ENCODE assay signal across 25 cellular contexts in the genomic region with DNA sequence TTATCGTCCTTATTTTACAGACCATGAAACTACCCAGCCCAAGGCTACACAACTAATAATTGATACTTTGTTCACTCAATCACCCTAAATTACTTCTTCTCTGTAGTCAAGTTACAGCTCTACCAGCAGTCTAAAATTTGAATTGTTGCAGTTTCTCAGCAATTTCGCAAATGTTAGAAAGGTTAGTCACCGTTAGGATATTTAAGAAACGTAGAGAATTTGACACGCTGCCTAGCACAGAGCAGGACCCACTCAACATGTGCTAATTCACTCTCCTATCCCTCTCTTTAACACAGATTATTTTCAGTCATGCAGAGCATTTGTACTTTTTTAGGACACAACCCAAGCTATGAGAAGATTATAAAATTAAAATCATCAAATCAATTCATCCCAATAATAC.
A peak's percentile ranks its signal among the peaks of the same experiment; 100 is the strongest.
DNase-seq lines count a peak whose midpoint lies in the region; ATAC-seq and TF ChIP-seq lines count a peak whose summit lies in the region.
"Had no signal": no experiment of that assay in that cellular context is flagged by ENCODE, and none has a peak within 500 bp of the region (broad histone marks: within the 10 kb centered on the region; RNA-seq: fewer than 3 reads in every experiment).

No MANE protein-coding gene starts in this region.

- no peak for ATAC-seq in GM19397 (IDR thresholded peaks at IDR 0.05; ENCODE audit: unreplicated experiment)
- ATAC-seq in stimulated activated memory B cell treated with anti-CD40 and anti-IgM and Interleukin-4, amounts not matched to agents 10 μg/mL and 1 μg/mL and 100 μg/mL, for 72 hours, result no peak
- ATAC-seq: natural killer cell treated with Interleukin-12 subunit alpha and Interleukin-12 subunit beta and Interleukin-15 and Interleukin-18, amount 100 ng/mL, for 72 hours had no signal

- H3K27me3 Mint-ChIP-seq in chondrocyte (ENCODE audit: low read depth) (no peaks in the 10 kb centered on the region), nephron progenitor cell (ENCODE audit: low read depth, poor library complexity) (no peaks in the 10 kb centered on the region)
- no peaks in the 10 kb centered on the region for H3K27me3 Mint-ChIP-seq in stimulated activated memory B cell treated with anti-CD40 and anti-IgM and Interleukin-4, amounts not matched to agents 10 μg/mL and 1 μg/mL and 100 μg/mL, for 72 hours
- H3K27me3 Mint-ChIP-seq: activated naive CD8-positive, alpha-beta T cell treated with anti-CD3 and anti-CD28 coated beads, Interleukin-2, amount 10 ng/mL, durations not matched to agents 7 days and 5 days; natural killer cell treated with Interleukin-12 subunit alpha and Interleukin-12 subunit beta and Interleukin-15 and Interleukin-18, amount 100 ng/mL, for 72 hours had no signal

- H3K36me3 Mint-ChIP-seq in chondrocyte (ENCODE audit: low read depth), result no peaks in the 10 kb centered on the region
- no peaks in the 10 kb centered on the region for H3K36me3 Mint-ChIP-seq in nephron progenitor cell (ENCODE audit: low read depth)
- no peaks in the 10 kb centered on the region for H3K36me3 Mint-ChIP-seq in stimulated activated memory B cell treated with anti-CD40 and anti-IgM and Interleukin-4, amounts not matched to agents 10 μg/mL and 1 μg/mL and 100 μg/mL, for 72 hours
- H3K36me3 Mint-ChIP-seq: activated naive CD8-positive, alpha-beta T cell treated with anti-CD3 and anti-CD28 coated beads, Interleukin-2, amount 10 ng/mL, durations not matched to agents 7 days and 5 days; CD14-positive monocyte; natural killer cell treated with Interleukin-12 subunit alpha and Interleukin-12 subunit beta and Interleukin-15 and Interleukin-18, amount 100 ng/mL, for 72 hours had no signal

- TF ChIP-seq EP300 in ovary (IDR thresholded peaks at IDR 0.05), result no peak

- H3K4me3 ChIP-seq in AG09309 (ENCODE audit: control insufficient read depth, low read depth, low read length) (no peak overlapping the region), ovary (no peak overlapping the region)
- H3K4me3 ChIP-seq: esophagus muscularis mucosa, PC-9, prostate gland, SJSA1, uterus had no signal

- H3K9me3 ChIP-seq in ovary, result no peaks in the 10 kb centered on the region
- H3K9me3 ChIP-seq: esophagus muscularis mucosa, prostate gland, SJSA1, uterus had no signal

- H3K27ac ChIP-seq in ovary, result no peak overlapping the region
- H3K27ac ChIP-seq: esophagus muscularis mucosa, PC-9, prostate gland, SJSA1, uterus had no signal

- no peaks in the 10 kb centered on the region for H3K27me3 ChIP-seq in ovary
- H3K27me3 ChIP-seq: esophagus muscularis mucosa, SJSA1, uterus had no signal

- no peak for TF ChIP-seq POLR2A in ovary (IDR thresholded peaks at IDR 0.05)

- peak; percentile 7 for DNase-seq in AG09309 (ENCODE audit: low read depth)
- peak; percentile 86 for DNase-seq in NCI-H226
- no peak for DNase-seq in chondrocyte (ENCODE audit: low spot score)
- no peak for DNase-seq in nephron progenitor cell
- no peak for DNase-seq in DMS153 (lab: John Stamatoyannopoulos, UW)
- DNase-seq in ovary, result no peak
- DNase-seq: ACHN; activated CD4-positive, alpha-beta T cell treated with anti-CD3 and anti-CD28 coated beads, Interleukin-2, amount 50 U/mL, for 1 hour; activated naive CD8-positive, alpha-beta T cell treated with anti-CD3 and anti-CD28 coated beads, Interleukin-2, amount 10 ng/mL, durations not matched to agents 7 days and 5 days; caudate nucleus; effector CD8-positive, alpha-beta T cell; GDM1; MV-4-11; NCI-H187; PC-9; stimulated activated CD4-positive, alpha-beta T cell treated with anti-CD3 and anti-CD28 coated beads, Interleukin-12 subunit alpha, Interleukin-12 subunit beta, amount 100 ng/mL, for 4 hours; uterus had no signal

- H3K27ac Mint-ChIP-seq in chondrocyte (ENCODE audit: unreplicated experiment) (peak overlapping the region; percentile 90), nephron progenitor cell (peak overlapping the region; percentile 28)
- H3K27ac Mint-ChIP-seq in stimulated activated memory B cell treated with anti-CD40 and anti-IgM and Interleukin-4, amounts not matched to agents 10 μg/mL and 1 μg/mL and 100 μg/mL, for 72 hours, result no peak overlapping the region
- H3K27ac Mint-ChIP-seq: activated naive CD8-positive, alpha-beta T cell treated with anti-CD3 and anti-CD28 coated beads, Interleukin-2, amount 10 ng/mL, durations not matched to agents 7 days and 5 days; activated T-helper 2 cell treated with anti-CD3 and anti-CD28 coated beads, Interferon-gamma antibody, Interleukin-2, Interleukin-4, amounts not matched to agents 10 μg/mL and 5 μg/mL and 100 μg/mL, durations not matched to agents 14 hours and 24 hours and 36 hours; CD14-positive monocyte; natural killer cell treated with Interleukin-12 subunit alpha and Interleukin-12 subunit beta and Interleukin-15 and Interleukin-18, amount 100 ng/mL, for 72 hours had no signal

- TF ChIP-seq CTCF in AG09309 (IDR thresholded peaks at IDR 0.05; ENCODE audit: control insufficient read depth, insufficient read depth, low read depth, low read length, missing control alignments), result no peak
- no peak for TF ChIP-seq CTCF in chondrocyte (IDR thresholded peaks at IDR 0.05)
- no peak for TF ChIP-seq CTCF in nephron progenitor cell (IDR thresholded peaks at IDR 0.05)
- TF ChIP-seq CTCF in ovary (IDR thresholded peaks at IDR 0.05), result no peak

- 88 to 91% (median 91%) methylated on average over 5 of the region's 5 CpGs for WGBS in ovary, 3 donors

- H3K4me3 Mint-ChIP-seq in chondrocyte (ENCODE audit: unreplicated experiment), result peak overlapping the region; percentile 7
- H3K4me3 Mint-ChIP-seq in nephron progenitor cell, result no peak overlapping the region
- no peak overlapping the region for H3K4me3 Mint-ChIP-seq in stimulated activated memory B cell treated with anti-CD40 and anti-IgM and Interleukin-4, amounts not matched to agents 10 μg/mL and 1 μg/mL and 100 μg/mL, for 72 hours
- H3K4me3 Mint-ChIP-seq: activated naive CD8-positive, alpha-beta T cell treated with anti-CD3 and anti-CD28 coated beads, Interleukin-2, amount 10 ng/mL, durations not matched to agents 7 days and 5 days; CD14-positive monocyte; natural killer cell treated with Interleukin-12 subunit alpha and Interleukin-12 subunit beta and Interleukin-15 and Interleukin-18, amount 100 ng/mL, for 72 hours had no signal

- H3K9me3 Mint-ChIP-seq in chondrocyte (ENCODE audit: low read depth), result peaks cover 6% of the 10 kb centered on the region
- H3K9me3 Mint-ChIP-seq in nephron progenitor cell, result no peaks in the 10 kb centered on the region
- H3K9me3 Mint-ChIP-seq in stimulated activated memory B cell treated with anti-CD40 and anti-IgM and Interleukin-4, amounts not matched to agents 10 μg/mL and 1 μg/mL and 100 μg/mL, for 72 hours, result no peaks in the 10 kb centered on the region
- H3K9me3 Mint-ChIP-seq: natural killer cell treated with Interleukin-12 subunit alpha and Interleukin-12 subunit beta and Interleukin-15 and Interleukin-18, amount 100 ng/mL, for 72 hours had no signal

- H3K36me3 ChIP-seq in ovary, result no peaks in the 10 kb centered on the region
- H3K36me3 ChIP-seq: esophagus muscularis mucosa, prostate gland, SJSA1, uterus had no signal

- no peaks in the 10 kb centered on the region for H3K4me1 ChIP-seq in ovary (ENCODE audit: insufficient read depth)
- H3K4me1 ChIP-seq: esophagus muscularis mucosa, prostate gland, SJSA1, uterus had no signal

- H3K4me1 Mint-ChIP-seq in chondrocyte (ENCODE audit: low read depth) (peaks cover 42% of the 10 kb centered on the region), nephron progenitor cell (peaks cover 12% of the 10 kb centered on the region)
- H3K4me1 Mint-ChIP-seq in stimulated activated memory B cell treated with anti-CD40 and anti-IgM and Interleukin-4, amounts not matched to agents 10 μg/mL and 1 μg/mL and 100 μg/mL, for 72 hours, result no peaks in the 10 kb centered on the region
- H3K4me1 Mint-ChIP-seq: activated naive CD8-positive, alpha-beta T cell treated with anti-CD3 and anti-CD28 coated beads, Interleukin-2, amount 10 ng/mL, durations not matched to agents 7 days and 5 days; CD14-positive monocyte had no signal

- intact Hi-C loops in ovary (cut with DNase I), result no loop called here

Comparison
In these comparisons a context has a peak if more than half of its experiments do, and no peak if none do; other contexts are left out.
1. DNase-seq: peak in AG09309 (single experiment) and NCI-H226 (single experiment); none in chondrocyte (single experiment), nephron progenitor cell (single experiment), DMS153 (single experiment) and ovary (0 of 5).